1 cellular context compared by ENCODE assay signal in the genomic region with DNA sequence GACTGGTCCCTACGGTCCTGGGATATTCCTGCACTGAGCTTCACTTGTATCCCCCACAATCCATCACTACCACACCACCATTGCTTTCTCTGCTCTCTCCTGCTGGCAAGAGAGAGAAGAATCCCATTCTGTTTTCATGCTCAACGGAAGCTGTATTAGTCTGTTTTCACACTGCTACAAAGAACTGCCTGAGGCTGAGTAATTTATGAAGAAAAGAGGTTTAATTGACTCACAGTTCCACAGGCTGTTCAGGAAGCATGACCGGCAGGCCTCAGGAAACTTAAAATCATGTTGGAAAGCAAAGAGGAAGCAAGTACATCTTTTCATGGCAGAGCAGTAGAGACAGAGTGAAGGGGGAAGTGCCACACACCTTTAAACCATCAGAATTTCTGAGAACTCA.
TF ChIP-seq lines count a peak whose summit lies in the region.

No MANE protein-coding gene starts in this region.

TF ChIP-seq in WTC11, 78 proteins besides CTCF, POLR2A, EP300 and RAD21 (continued from another document):
- TF ChIP-seq, protein P1, sequence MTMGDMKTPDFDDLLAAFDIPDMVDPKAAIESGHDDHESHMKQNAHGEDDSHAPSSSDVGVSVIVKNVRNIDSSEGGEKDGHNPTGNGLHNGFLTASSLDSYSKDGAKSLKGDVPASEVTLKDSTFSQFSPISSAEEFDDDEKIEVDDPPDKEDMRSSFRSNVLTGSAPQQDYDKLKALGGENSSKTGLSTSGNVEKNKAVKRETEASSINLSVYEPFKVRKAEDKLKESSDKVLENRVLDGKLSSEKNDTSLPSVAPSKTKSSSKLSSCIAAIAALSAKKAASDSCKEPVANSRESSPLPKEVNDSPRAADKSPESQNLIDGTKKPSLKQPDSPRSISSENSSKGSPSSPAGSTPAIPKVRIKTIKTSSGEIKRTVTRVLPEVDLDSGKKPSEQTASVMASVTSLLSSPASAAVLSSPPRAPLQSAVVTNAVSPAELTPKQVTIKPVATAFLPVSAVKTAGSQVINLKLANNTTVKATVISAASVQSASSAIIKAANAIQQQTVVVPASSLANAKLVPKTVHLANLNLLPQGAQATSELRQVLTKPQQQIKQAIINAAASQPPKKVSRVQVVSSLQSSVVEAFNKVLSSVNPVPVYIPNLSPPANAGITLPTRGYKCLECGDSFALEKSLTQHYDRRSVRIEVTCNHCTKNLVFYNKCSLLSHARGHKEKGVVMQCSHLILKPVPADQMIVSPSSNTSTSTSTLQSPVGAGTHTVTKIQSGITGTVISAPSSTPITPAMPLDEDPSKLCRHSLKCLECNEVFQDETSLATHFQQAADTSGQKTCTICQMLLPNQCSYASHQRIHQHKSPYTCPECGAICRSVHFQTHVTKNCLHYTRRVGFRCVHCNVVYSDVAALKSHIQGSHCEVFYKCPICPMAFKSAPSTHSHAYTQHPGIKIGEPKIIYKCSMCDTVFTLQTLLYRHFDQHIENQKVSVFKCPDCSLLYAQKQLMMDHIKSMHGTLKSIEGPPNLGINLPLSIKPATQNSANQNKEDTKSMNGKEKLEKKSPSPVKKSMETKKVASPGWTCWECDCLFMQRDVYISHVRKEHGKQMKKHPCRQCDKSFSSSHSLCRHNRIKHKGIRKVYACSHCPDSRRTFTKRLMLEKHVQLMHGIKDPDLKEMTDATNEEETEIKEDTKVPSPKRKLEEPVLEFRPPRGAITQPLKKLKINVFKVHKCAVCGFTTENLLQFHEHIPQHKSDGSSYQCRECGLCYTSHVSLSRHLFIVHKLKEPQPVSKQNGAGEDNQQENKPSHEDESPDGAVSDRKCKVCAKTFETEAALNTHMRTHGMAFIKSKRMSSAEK (CRISPR knock-in tag; IDR thresholded peaks at IDR 0.05; ENCODE audit: borderline replicate concordance) = no peak
- no peak for TF ChIP-seq SMAD4 (CRISPR knock-in tag; IDR thresholded peaks at IDR 0.05)
- TF ChIP-seq CBFB (CRISPR knock-in tag; IDR thresholded peaks at IDR 0.05; ENCODE audit: low read depth) = no peak
- no peak for TF ChIP-seq NR3C1 (CRISPR knock-in tag; conservative IDR thresholded peaks at IDR 0.05; ENCODE audit: low read depth)
